8 cellular contexts compared by ENCODE assay signal in the genomic region with DNA sequence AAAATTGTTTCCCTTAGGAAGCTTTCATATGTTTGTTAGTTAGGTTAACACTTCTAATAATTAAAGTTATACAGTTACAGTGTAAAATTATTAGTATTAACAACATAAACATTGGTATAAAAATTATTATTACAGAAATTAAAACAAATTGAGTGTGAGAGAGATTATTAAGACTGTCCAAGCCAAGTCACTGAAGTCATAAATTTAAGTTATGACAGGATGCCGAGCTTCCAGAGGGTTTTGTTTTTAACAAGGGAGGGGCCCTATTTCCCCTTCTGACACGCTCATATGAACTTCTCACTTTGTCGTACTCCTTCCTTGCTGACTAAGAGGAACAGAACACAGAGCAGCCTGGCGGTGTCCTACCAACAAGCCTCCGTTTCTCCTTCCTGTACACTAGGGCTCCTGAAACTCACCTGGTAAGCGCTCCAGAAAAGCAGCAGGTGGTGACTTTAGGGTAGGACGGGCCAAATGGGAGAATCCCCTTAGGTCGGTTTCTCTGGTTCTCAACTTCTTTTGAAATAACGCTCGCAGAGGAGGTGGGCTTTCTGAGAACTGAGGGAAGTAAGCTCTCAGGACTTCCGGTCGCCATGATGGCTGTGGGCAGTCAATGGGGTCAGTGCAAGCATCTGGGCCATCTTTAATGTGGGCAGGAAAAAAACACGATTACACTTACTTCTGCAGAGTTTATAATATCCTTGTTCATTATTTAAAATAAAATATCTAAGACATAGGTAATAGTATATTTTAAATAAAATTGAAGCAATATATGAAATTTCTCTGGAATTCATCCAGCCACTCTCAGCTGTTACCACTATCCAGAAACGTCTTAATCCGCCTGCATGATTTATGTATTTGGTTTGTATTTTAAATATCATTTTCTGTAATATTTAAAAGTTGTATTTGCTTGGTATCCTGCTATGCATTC. TPM values are rescaled to one million over a fixed set of nuclear protein-coding genes. Genes with fewer than 3 reads are reported as not detected.
DNase-seq lines count a peak whose midpoint lies in the region; ATAC-seq lines count a peak whose summit lies in the region.

A gene with protein sequence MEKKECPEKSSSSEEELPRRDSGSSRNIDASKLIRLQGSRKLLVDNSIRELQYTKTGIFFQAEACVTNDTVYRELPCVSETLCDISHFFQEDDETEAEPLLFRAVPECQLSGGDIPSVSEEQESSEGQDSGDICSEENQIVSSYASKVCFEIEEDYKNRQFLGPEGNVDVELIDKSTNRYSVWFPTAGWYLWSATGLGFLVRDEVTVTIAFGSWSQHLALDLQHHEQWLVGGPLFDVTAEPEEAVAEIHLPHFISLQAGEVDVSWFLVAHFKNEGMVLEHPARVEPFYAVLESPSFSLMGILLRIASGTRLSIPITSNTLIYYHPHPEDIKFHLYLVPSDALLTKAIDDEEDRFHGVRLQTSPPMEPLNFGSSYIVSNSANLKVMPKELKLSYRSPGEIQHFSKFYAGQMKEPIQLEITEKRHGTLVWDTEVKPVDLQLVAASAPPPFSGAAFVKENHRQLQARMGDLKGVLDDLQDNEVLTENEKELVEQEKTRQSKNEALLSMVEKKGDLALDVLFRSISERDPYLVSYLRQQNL (minus strand): TSS at position 537 of the 928 bp plus-strand sequence. CDS start 14,892 bp downstream, outside the sequence.

- peaks cover 63% of the 10 kb centered on the region for H3K4me1 Mint-ChIP-seq in activated CD4-positive, alpha-beta T cell treated with anti-CD3 and anti-CD28 coated beads for 36 hours

- in situ Hi-C loops in ACHN (cut with HindIII; ENCODE audit: low pct_ligation_motif_present, low pct_unique_long_range_greater_than_20kb, low sequenced_read_pairs): no loop called here

- H3K27ac Mint-ChIP-seq in activated CD4-positive, alpha-beta T cell treated with anti-CD3 and anti-CD28 coated beads for 36 hours: peak within 1 kb of the TSS; percentile 98

- H3K27ac ChIP-seq in cingulate gyrus (ENCODE audit: low read depth, low read length): peak within 1 kb of the TSS; percentile 83

- H3K36me3 Mint-ChIP-seq in activated CD4-positive, alpha-beta T cell treated with anti-CD3 and anti-CD28 coated beads for 36 hours (ENCODE audit: low read depth): peaks cover 20% of the 10 kb centered on the region

- H3K27me3 Mint-ChIP-seq in activated CD4-positive, alpha-beta T cell treated with anti-CD3 and anti-CD28 coated beads for 36 hours: no peaks in the 10 kb centered on the region

- peak within 1 kb of the TSS; percentile 92 for H3K4me3 Mint-ChIP-seq in activated CD4-positive, alpha-beta T cell treated with anti-CD3 and anti-CD28 coated beads for 36 hours

- peak; percentile 70 for ATAC-seq in GM18907 (IDR thresholded peaks at IDR 0.05; ENCODE audit: unreplicated experiment)
- ATAC-seq in HG03354 (IDR thresholded peaks at IDR 0.05; ENCODE audit: poor library complexity, severe bottlenecking, unreplicated experiment): peak; percentile 56
- peak; percentile 89 for ATAC-seq in activated CD4-positive, alpha-beta T cell treated with anti-CD3 and anti-CD28 coated beads for 36 hours

- CTCF ChIA-PET in activated CD4-positive, alpha-beta T cell treated with anti-CD3 and anti-CD28 coated beads for 36 hours (lab: Charles Lee): interaction anchor here (0.6 to 2.1 kb wide), 9 partner anchors 11 to 225 kb away, joined by 3 to 8 read pairs (median 3); no protein-coding TSS in a partner anchor

- H3K9me3 Mint-ChIP-seq in activated CD4-positive, alpha-beta T cell treated with anti-CD3 and anti-CD28 coated beads for 36 hours (ENCODE audit: low read depth): no peaks in the 10 kb centered on the region

- DNase-seq in ACHN: peak; percentile 80
- peak; percentile 96 for DNase-seq in NCI-H510A treated with DMSO at 0.1 percent for 48 hours (lab: John Stamatoyannopoulos, UW)
- peak; percentile 89 for DNase-seq in activated CD4-positive, alpha-beta T cell treated with anti-CD3 and anti-CD28 coated beads for 36 hours
- peak; percentile 97 for DNase-seq in kidney glomerular epithelial cell (lab: John Stamatoyannopoulos, UW)
- peak; percentile 71 to 79 for DNase-seq in stimulated activated CD4-positive, alpha-beta T cell treated with anti-CD3 and anti-CD28 coated beads, Interleukin-15, amount 100 ng/mL, for 48 hours (ENCODE audit: low read depth in 2 of 2)

- intact Hi-C loops in activated CD4-positive, alpha-beta T cell treated with anti-CD3 and anti-CD28 coated beads for 36 hours (cut with DNase I, micrococcal nuclease): loop anchor here (1.0 to 5.0 kb wide), 8 partner anchors 11 to 1422 kb away; a partner anchor contains a TSS

- POLR2A ChIA-PET in activated CD4-positive, alpha-beta T cell treated with anti-CD3 and anti-CD28 coated beads for 36 hours (lab: Charles Lee): interaction anchor here (0.6 to 2.1 kb wide), 6 partner anchors 9 to 147 kb away, joined by 3 to 10 read pairs (median 4); a partner anchor contains a TSS

RNA-seq across cellular contexts. Expression of the gene that starts here (rescaled TPM):
- total RNA-seq in activated CD4-positive, alpha-beta T cell treated with anti-CD3 and anti-CD28 coated beads for 36 hours: 100 to 1,000 TPM; 109 to 118 TPM

Comparison
In these comparisons a context has a peak if more than half of its experiments do, and no peak if none do; other contexts are left out.
1. Peak in every context shown above with its lines: DNase-seq, ATAC-seq and H3K27ac ChIP-seq.